ENCODE assay signal across 8 cellular contexts in the genomic region with DNA sequence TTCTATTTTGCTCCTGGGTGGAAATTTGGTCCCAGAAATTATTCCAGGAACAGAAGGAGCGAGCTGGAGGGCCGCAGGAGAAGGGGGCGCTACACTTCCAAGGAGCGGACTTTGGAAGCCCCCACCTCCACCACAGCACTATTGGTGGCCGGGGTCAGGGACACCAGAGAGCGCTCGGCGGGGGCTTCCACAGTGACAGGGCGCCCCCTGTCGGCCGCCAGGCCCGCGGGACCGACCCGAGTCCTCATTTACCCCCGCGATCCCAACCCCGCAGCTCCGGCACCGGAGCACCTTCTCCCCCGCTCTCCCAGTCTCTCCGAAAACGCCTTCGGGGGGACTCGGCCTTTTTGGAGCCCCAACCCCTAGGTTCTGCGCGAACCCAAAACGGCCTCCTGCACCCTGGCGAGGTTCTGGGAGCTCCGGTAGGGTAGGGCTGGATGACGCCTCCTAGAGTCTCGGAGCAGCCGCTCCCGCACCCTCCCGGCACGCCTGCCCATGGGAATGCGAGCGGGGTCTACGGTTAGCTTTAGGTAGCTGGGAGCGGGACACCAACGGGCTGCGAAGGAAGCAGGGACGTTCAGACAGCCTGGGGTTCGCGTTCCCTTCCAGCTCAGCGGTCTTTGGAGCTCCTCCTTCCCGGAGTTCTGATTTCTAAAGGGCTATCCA. TPM values are rescaled to one million over a fixed set of nuclear protein-coding genes. Genes with fewer than 3 reads are reported as not detected.
DNase-seq lines count a peak whose midpoint lies in the region; ATAC-seq and TF ChIP-seq lines count a peak whose summit lies in the region.

No MANE protein-coding gene starts in this region.

- ATAC-seq in GM18909 (IDR thresholded peaks at IDR 0.05; ENCODE audit: poor library complexity, unreplicated experiment): no peak

- POLR2A ChIA-PET in MCF 10A (lab: Yijun Ruan, JAX): interaction anchor here (0.6 to 1.0 kb wide), 3 partner anchors 247 to 661 kb away, joined by 3 to 5 read pairs (median 3); no protein-coding TSS in a partner anchor

- H3K4me1 Mint-ChIP-seq in MCF 10A (ENCODE audit: insufficient read depth, unreplicated experiment): no peaks in the 10 kb centered on the region

- H3K36me3 ChIP-seq in breast epithelium (no peaks in the 10 kb centered on the region), uterus (no peaks in the 10 kb centered on the region)

- no peak overlapping the region for H3K27ac Mint-ChIP-seq in MCF 10A (ENCODE audit: low read depth, unreplicated experiment)

- peaks cover 0 to 7% of the 10 kb centered on the region in 2 donors for H3K4me1 ChIP-seq in breast epithelium
- H3K4me1 ChIP-seq in uterus: peaks cover 0 to 6% of the 10 kb centered on the region in 2 donors

- no peak overlapping the region for H3K27ac ChIP-seq in breast epithelium
- H3K27ac ChIP-seq in uterus: no peak overlapping the region

- intact Hi-C loops in MCF 10A (cut with micrococcal nuclease): loop anchor here (1.0 to 2.0 kb wide), 4 partner anchors 98 to 252 kb away; no protein-coding TSS in a partner anchor
- intact Hi-C loops in breast epithelium (cut with DNase I; ENCODE audit: low total_unique reads): no loop called here
- intact Hi-C loops in uterus (cut with DNase I; ENCODE audit: low total_unique reads): no loop called here

- CTCF ChIA-PET in MCF 10A (lab: Yijun Ruan, JAX): interaction anchor here (0.5 to 2.7 kb wide), 45 partner anchors 8 to 1404 kb away, joined by 3 to 81 read pairs (median 4); no protein-coding TSS in a partner anchor

- H3K27me3 ChIP-seq in breast epithelium (peaks cover 0 to 83% of the 10 kb centered on the region in 2 donors), uterus (peaks cover 0 to 43% of the 10 kb centered on the region in 2 donors)

- BruUV-seq in MCF 10A (replicated peaks; lab: Mats Ljungman, UMichigan): no TSS peak

- peak; percentile 83 for TF ChIP-seq CTCF in MCF 10A (IDR thresholded peaks at IDR 0.05; ENCODE audit: unreplicated experiment)
- TF ChIP-seq CTCF in breast epithelium (IDR thresholded peaks at IDR 0.05): peak in 1 of 3 donors; percentile 26
- peak in 3 of 4 experiments; percentile 13 to 35 (median 20) for TF ChIP-seq CTCF in uterus (IDR thresholded peaks at IDR 0.05)

- H3K9me3 ChIP-seq in breast epithelium (no peaks in the 10 kb centered on the region), uterus (no peaks in the 10 kb centered on the region)

- H3K4me3 ChIP-seq in breast epithelium: no peak overlapping the region
- no peak overlapping the region for H3K4me3 ChIP-seq in uterus

- TF ChIP-seq POLR2A in breast epithelium (IDR thresholded peaks at IDR 0.05) (no peak), uterus (IDR thresholded peaks at IDR 0.05) (no peak)

- DNase-seq in MCF 10A (ENCODE audit: unreplicated experiment): peak; percentile 36
- DNase-seq in breast epithelium (ENCODE audit: low spot score in 2 of 2): no peak
- peak; percentile 71 for DNase-seq in UCSD-AML1 (lab: John Stamatoyannopoulos, UW; ENCODE audit: unreplicated experiment)
- DNase-seq in iPS-NIHi11 (ENCODE audit: low spot score): peak; percentile 70
- DNase-seq in uterus: no peak
- no peak for DNase-seq in pons (ENCODE audit: low spot score)
- DNase-seq in midbrain (lab: John Stamatoyannopoulos, UW): no peak

- peaks cover 18% of the 10 kb centered on the region for H3K27me3 Mint-ChIP-seq in MCF 10A (ENCODE audit: insufficient read depth, unreplicated experiment)

- H3K9me3 Mint-ChIP-seq in MCF 10A (ENCODE audit: unreplicated experiment): no peaks in the 10 kb centered on the region

- H3K36me3 Mint-ChIP-seq in MCF 10A (ENCODE audit: insufficient read depth, unreplicated experiment): no peaks in the 10 kb centered on the region

- H3K4me3 Mint-ChIP-seq in MCF 10A (ENCODE audit: unreplicated experiment): no peak overlapping the region

RNA-seq across cellular contexts. Expression of a gene that starts 2.4 kb away (rescaled TPM):
- total RNA-seq in MCF 10A (2022) (1.1 and 1.4 TPM in 2 replicates), breast epithelium (not detected), uterus (under 1 TPM in 1 of 4 donors, not detected in 3; 0.14 TPM)

Comparison
In these comparisons a context has a peak if more than half of its experiments do, and no peak if none do; other contexts are left out.
1. DNase-seq: peak in MCF 10A (single experiment), UCSD-AML1 (single experiment) and iPS-NIHi11 (single experiment); none in breast epithelium (0 of 2), uterus (0 of 2), pons (single experiment) and midbrain (single experiment).